ENCODE assay signal across 2 cellular contexts in genomic region chr2:207474871-207475485, GRCh38.
TF ChIP-seq lines count a peak whose summit lies in the region.

No MANE protein-coding gene starts in this region.

TF ChIP-seq in HCT116, 20 proteins besides CTCF, POLR2A, EP300 and RAD21 (continued from another document):
- TF ChIP-seq ZBTB33 (IDR thresholded peaks at IDR 0.05; ENCODE audit: extremely low read depth, insufficient replicate concordance, low read length) (no peak), ZFX (IDR thresholded peaks at IDR 0.05) (no peak), TCF7L2 (IDR thresholded peaks at IDR 0.05; ENCODE audit: borderline replicate concordance, extremely low read depth, insufficient read depth, insufficient read length) (no peak), YY1 (IDR thresholded peaks at IDR 0.05; ENCODE audit: extremely low read depth, insufficient replicate concordance, low read depth, low read length) (peak; percentile 41), ELF1 (IDR thresholded peaks at IDR 0.05; ENCODE audit: borderline replicate concordance, low read depth) (no peak), MAX (IDR thresholded peaks at IDR 0.05) (no peak), ZNF274 (IDR thresholded peaks at IDR 0.05; ENCODE audit: low read depth, low read length) (no peak), SRF (IDR thresholded peaks at IDR 0.05; ENCODE audit: low read depth) (no peak), CBX3 (IDR thresholded peaks at IDR 0.05; ENCODE audit: low read depth) (0 out of 2 replicates have a peak, but pooled peaks have one; percentile 5), JUND (IDR thresholded peaks at IDR 0.05) (no peak)
TF ChIP-seq in HCT116: peak in this region for 2.

TF ChIP-seq in K562, 482 proteins besides CTCF, POLR2A, EP300 and RAD21 (continued from another document):
- TF ChIP-seq DEAF1 (CRISPR knock-in tag; IDR thresholded peaks at IDR 0.05) (peak; percentile 77), SMC3 (conservative IDR thresholded peaks at IDR 0.05; ENCODE audit: insufficient read depth, low read depth, low read length) (peak; percentile 81), VEZF1 (CRISPR knock-in tag; IDR thresholded peaks at IDR 0.05) (no peak), STAG1 (CRISPR knock-in tag; IDR thresholded peaks at IDR 0.05; ENCODE audit: borderline replicate concordance) (peak; percentile 26; the same call in 1 of the 2 replicates)
